In genomic region chr3:110902453-110903085, GRCh38 we compare ENCODE assay signal across 20 cellular contexts.
"Had no signal": no experiment of that assay in that cellular context is flagged by ENCODE, and none has a peak within 500 bp of the region (broad histone marks: within the 10 kb centered on the region; RNA-seq: fewer than 3 reads in every experiment).

No MANE protein-coding gene starts in this region.

- ATAC-seq: left cardiac atrium; naive thymus-derived CD4-positive, alpha-beta T cell; stimulated activated effector memory CD8-positive, alpha-beta T cell treated with anti-CD3 and anti-CD28 coated beads, Interleukin-12 subunit alpha, Interleukin-12 subunit beta, amount 100 ng/mL, for 72 hours; stimulated activated naive CD8-positive, alpha-beta T cell treated with anti-CD3 and anti-CD28 coated beads, Interleukin-15, Interleukin-2, amounts not matched to agents 100 U/mL and 50 U/mL, for 24 hours had no signal

- FAIRE-seq: endothelial cell of umbilical vein, kidney had no signal

- H3K4me3 ChIP-seq: coronary artery, hepatocyte, right atrium auricular region, testis, tibial nerve had no signal

- DNase-seq: effector CD4-positive, alpha-beta T cell; endodermal cell; foreskin melanocyte; head of caudate nucleus; kidney; left cardiac atrium; mammary epithelial cell; naive thymus-derived CD4-positive, alpha-beta T cell; posterior cingulate gyrus; stimulated activated CD4-positive, alpha-beta T cell treated with anti-CD3 and anti-CD28 coated beads, Interleukin-4, amount 100 ng/mL, for 1 hour; stimulated activated CD8-positive, alpha-beta memory T cell treated with anti-CD3 and anti-CD28 coated beads, Interleukin-4, amount 100 ng/mL, for 48 hours; stimulated activated naive CD8-positive, alpha-beta T cell treated with anti-CD3 and anti-CD28 coated beads, Interleukin-15, Interleukin-2, amounts not matched to agents 100 U/mL and 50 U/mL, for 24 hours; testis had no signal

- H3K27ac ChIP-seq: coronary artery, hepatocyte, neutrophil, right atrium auricular region, testis, tibial nerve had no signal

- H3K27me3 ChIP-seq: hepatocyte, neutrophil, right atrium auricular region, testis, tibial nerve had no signal

- H3K4me1 ChIP-seq: right atrium auricular region, testis, tibial nerve had no signal

- H3K9me3 ChIP-seq: neutrophil, right atrium auricular region, testis, tibial nerve had no signal

- H2AFZ ChIP-seq: hepatocyte had no signal

- H3K36me3 ChIP-seq: neutrophil, right atrium auricular region, tibial nerve had no signal

- H3K4me2 ChIP-seq: hepatocyte had no signal
